Comparison of ENCODE assay signal across 16 cellular contexts in the genomic region with DNA sequence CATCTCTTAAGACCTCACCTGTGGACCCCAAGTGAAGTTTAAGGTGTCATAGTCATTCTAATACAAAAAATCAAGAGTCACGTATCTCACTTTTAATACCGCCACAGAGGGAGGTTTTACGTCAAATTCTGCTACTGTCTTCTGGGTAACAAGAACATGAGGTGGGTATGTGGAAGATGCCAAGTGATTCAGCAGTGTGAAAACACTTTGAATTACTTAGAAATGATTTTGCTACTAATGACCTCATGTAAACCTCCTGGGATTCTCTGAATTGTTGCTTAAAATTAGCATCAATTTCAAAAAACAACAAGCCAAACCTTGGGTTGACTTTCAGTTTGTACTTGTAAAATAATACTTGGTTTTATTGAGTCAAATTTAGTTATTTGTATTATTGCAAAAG. TPM values are rescaled to one million over a fixed set of nuclear protein-coding genes. Genes with fewer than 3 reads are reported as not detected.
DNase-seq lines count a peak whose midpoint lies in the region; ATAC-seq lines count a peak whose summit lies in the region.
"Had no signal": no experiment of that assay in that cellular context is flagged by ENCODE, and none has a peak within 500 bp of the region (broad histone marks: within the 10 kb centered on the region; RNA-seq: fewer than 3 reads in every experiment).

No MANE protein-coding gene starts in this region.

- no peak overlapping the region for H2BK12ac ChIP-seq in mesenchymal stem cell (ENCODE audit: low read length in 2 of 2)

- H3K4me3 ChIP-seq in GM23248: no peak overlapping the region
- peak overlapping the region in 1 of 2 experiments; percentile 67 for H3K4me3 ChIP-seq in mesenchymal stem cell (ENCODE audit: insufficient read depth in 1 of 2, low read depth in 1 of 2, low read length in 2 of 2)
- H3K4me3 ChIP-seq: BLaER1, GM23338 had no signal

- no peak overlapping the region for H3K18ac ChIP-seq in mesenchymal stem cell (ENCODE audit: low read depth in 1 of 2, low read length in 2 of 2)

- no peak overlapping the region for H4K8ac ChIP-seq in mesenchymal stem cell (ENCODE audit: low read length)

- no peak for ATAC-seq in HG03521 (IDR thresholded peaks at IDR 0.05; ENCODE audit: unreplicated experiment)
- ATAC-seq in activated CD4-positive, alpha-beta T cell treated with anti-CD3 and anti-CD28 coated beads for 36 hours: no peak
- ATAC-seq: GM23338 had no signal

- no peak overlapping the region for H2BK120ac ChIP-seq in mesenchymal stem cell (ENCODE audit: low read depth, low read length)

- in situ Hi-C loops in GM23248 (cut with MboI): no loop called here

- H3K14ac ChIP-seq in mesenchymal stem cell (ENCODE audit: low read length in 2 of 2): no peak overlapping the region

- WGBS in GM23248 (ENCODE audit: low coverage in 1 of 2, low lambda C conversion rate in 2 of 2, missing lambda C conversion rate in 2 of 2), 2 experiments: 47 to 48% methylated on average over 3 of the region's 3 CpGs
- WGBS in mesenchymal stem cell: 100% methylated on average over 3 of the region's 3 CpGs

- H3K4me3 Mint-ChIP-seq in activated CD4-positive, alpha-beta T cell treated with anti-CD3 and anti-CD28 coated beads for 36 hours: no peak overlapping the region
- H3K4me3 Mint-ChIP-seq: CD8-positive, alpha-beta memory T cell; GM23338 had no signal

- H3K36me3 Mint-ChIP-seq in activated CD4-positive, alpha-beta T cell treated with anti-CD3 and anti-CD28 coated beads for 36 hours (ENCODE audit: low read depth): no peaks in the 10 kb centered on the region
- H3K36me3 Mint-ChIP-seq: CD8-positive, alpha-beta memory T cell had no signal

- H3K79me1 ChIP-seq in mesenchymal stem cell (replicated peaks; ENCODE audit: low read length, poor library complexity, severe bottlenecking): no peaks in the 10 kb centered on the region

- H2AFZ ChIP-seq in GM23248: no peak overlapping the region
- H2AFZ ChIP-seq in mesenchymal stem cell (ENCODE audit: low read depth, low read length): no peak overlapping the region
- H2AFZ ChIP-seq: GM23338 had no signal

- H3K23ac ChIP-seq in mesenchymal stem cell (ENCODE audit: low read length in 2 of 2): no peak overlapping the region

- H3K27ac ChIP-seq in GM23248 (no peak overlapping the region), angular gyrus (ENCODE audit: low read depth, low read length) (peak overlapping the region; percentile 84), mesenchymal stem cell (ENCODE audit: low read length, poor library complexity, severe bottlenecking) (no peak overlapping the region), temporal lobe (ENCODE audit: low read depth, low read length) (peak overlapping the region; percentile 83)
- H3K27ac ChIP-seq: BLaER1 had no signal

- H3K79me2 ChIP-seq in GM23248 (ENCODE audit: insufficient read depth): no peaks in the 10 kb centered on the region

- H3K36me3 ChIP-seq in GM23248 (ENCODE audit: low read depth): no peaks in the 10 kb centered on the region
- peaks cover 0 to 9% of the 10 kb centered on the region in 2 experiments for H3K36me3 ChIP-seq in mesenchymal stem cell (ENCODE audit: control insufficient read depth in 1 of 2, insufficient read depth in 2 of 2, low read depth in 1 of 2, low read length in 2 of 2)
- H3K36me3 ChIP-seq: BLaER1 had no signal

- no peak overlapping the region for H4K91ac ChIP-seq in mesenchymal stem cell (ENCODE audit: low read length)

- no peaks in the 10 kb centered on the region for H3K9me2 ChIP-seq in GM23248 (ENCODE audit: insufficient read depth)

- H2BK5ac ChIP-seq in mesenchymal stem cell (ENCODE audit: low read depth, low read length, poor library complexity, severe bottlenecking): no peak overlapping the region

- no peak overlapping the region for H3K4ac ChIP-seq in mesenchymal stem cell (ENCODE audit: low read depth in 1 of 2, low read length in 2 of 2)

- POLR2A ChIA-PET in activated CD4-positive, alpha-beta T cell treated with anti-CD3 and anti-CD28 coated beads for 36 hours (lab: Charles Lee): no interaction called here

- H3F3A ChIP-seq in GM23248 (ENCODE audit: insufficient read depth): no peaks in the 10 kb centered on the region

- H3K9me3 Mint-ChIP-seq in activated CD4-positive, alpha-beta T cell treated with anti-CD3 and anti-CD28 coated beads for 36 hours (ENCODE audit: low read depth): no peaks in the 10 kb centered on the region
- H3K9me3 Mint-ChIP-seq: GM23338 had no signal

- H3K4me1 ChIP-seq in GM23248 (ENCODE audit: insufficient read depth) (no peaks in the 10 kb centered on the region), mesenchymal stem cell (ENCODE audit: control insufficient read depth, insufficient read depth, low read depth, low read length) (no peaks in the 10 kb centered on the region)
- H3K4me1 ChIP-seq: BLaER1, Caco-2 had no signal

- no peak overlapping the region for H3K27ac Mint-ChIP-seq in activated CD4-positive, alpha-beta T cell treated with anti-CD3 and anti-CD28 coated beads for 36 hours
- H3K27ac Mint-ChIP-seq: CD8-positive, alpha-beta memory T cell; GM23338 had no signal

- CTCF ChIA-PET in activated CD4-positive, alpha-beta T cell treated with anti-CD3 and anti-CD28 coated beads for 36 hours (lab: Charles Lee): no interaction called here

- intact Hi-C loops in activated CD4-positive, alpha-beta T cell treated with anti-CD3 and anti-CD28 coated beads for 36 hours (cut with DNase I, micrococcal nuclease): no loop called here

- H3K9me3 ChIP-seq in GM23248 (ENCODE audit: low read depth) (no peaks in the 10 kb centered on the region), mesenchymal stem cell (ENCODE audit: control insufficient read depth, low read length) (no peaks in the 10 kb centered on the region)
- H3K9me3 ChIP-seq: BLaER1, Caco-2 had no signal

- H3K4me2 ChIP-seq in GM23248 (ENCODE audit: unreplicated experiment) (no peak overlapping the region), mesenchymal stem cell (ENCODE audit: low read length, poor library complexity, severe bottlenecking) (no peak overlapping the region)
- H3K4me2 ChIP-seq: BLaER1, GM23338 had no signal

- DNase-seq in GM23248: peak; percentile 37
- no peak for DNase-seq in mesenchymal stem cell
- DNase-seq in GF-D8 (lab: John Stamatoyannopoulos, UW): no peak
- DNase-seq in activated CD4-positive, alpha-beta T cell treated with anti-CD3 and anti-CD28 coated beads for 36 hours: no peak
- DNase-seq: 8988T; AML-193; Caco-2; CD8-positive, alpha-beta memory T cell; DND-41; H7 had no signal

- peaks cover 37% of the 10 kb centered on the region for H3K27me3 Mint-ChIP-seq in activated CD4-positive, alpha-beta T cell treated with anti-CD3 and anti-CD28 coated beads for 36 hours

- no peaks in the 10 kb centered on the region for H3K4me1 Mint-ChIP-seq in activated CD4-positive, alpha-beta T cell treated with anti-CD3 and anti-CD28 coated beads for 36 hours
- H3K4me1 Mint-ChIP-seq: CD8-positive, alpha-beta memory T cell had no signal

- H2AK5ac ChIP-seq in mesenchymal stem cell (ENCODE audit: low read length, severe bottlenecking): no peak overlapping the region

- no peaks in the 10 kb centered on the region for H3K27me3 ChIP-seq in GM23248 (replicated peaks; ENCODE audit: insufficient read depth)
- no peaks in the 10 kb centered on the region for H3K27me3 ChIP-seq in mesenchymal stem cell (ENCODE audit: control insufficient read depth in 1 of 2, insufficient read depth in 1 of 2, low read length in 2 of 2)

- H3K9ac ChIP-seq in GM23248 (no peak overlapping the region), mesenchymal stem cell (ENCODE audit: low read length) (peak overlapping the region; percentile 74)
- H3K9ac ChIP-seq: BLaER1 had no signal

- H4K20me1 ChIP-seq in GM23248 (ENCODE audit: insufficient read depth): no peaks in the 10 kb centered on the region
- H4K20me1 ChIP-seq: BLaER1 had no signal

- H2BK15ac ChIP-seq in mesenchymal stem cell (ENCODE audit: low read depth, poor library complexity, severe bottlenecking): no peak overlapping the region

RNA-seq across cellular contexts. Expression of a gene that starts 8.7 kb away (rescaled TPM):
- total RNA-seq in GM23248 (2014; rRNA removed; shearing (Covaris generic)): not detected in 2 replicates
- 0.19 TPM in 1 of 2 replicates, not detected in the other for polyA plus RNA-seq in GM23248 (2016; fragmentation: Nextera tagmentation; extraction: Ambion mirVana)
- polyA plus RNA-seq in mesenchymal stem cell (2013, experiment 1 of 2): not detected
- not detected for polyA plus RNA-seq in mesenchymal stem cell (2013, experiment 2 of 2)
- total RNA-seq in temporal lobe: not detected
- not detected for total RNA-seq in activated CD4-positive, alpha-beta T cell treated with anti-CD3 and anti-CD28 coated beads for 36 hours
- total RNA-seq: CD8-positive, alpha-beta memory T cell; GM23338; H7; HT-29 had no signal
- polyA plus RNA-seq: GM23338 had no signal

Comparison
In these comparisons a context has a peak if more than half of its experiments do, and no peak if none do; other contexts are left out.
1. H3K27ac ChIP-seq: peak in angular gyrus (single experiment) and temporal lobe (single experiment); none in GM23248 (single experiment) and mesenchymal stem cell (single experiment).